Comparison of ENCODE assay signal across 8 cellular contexts in the genomic region with DNA sequence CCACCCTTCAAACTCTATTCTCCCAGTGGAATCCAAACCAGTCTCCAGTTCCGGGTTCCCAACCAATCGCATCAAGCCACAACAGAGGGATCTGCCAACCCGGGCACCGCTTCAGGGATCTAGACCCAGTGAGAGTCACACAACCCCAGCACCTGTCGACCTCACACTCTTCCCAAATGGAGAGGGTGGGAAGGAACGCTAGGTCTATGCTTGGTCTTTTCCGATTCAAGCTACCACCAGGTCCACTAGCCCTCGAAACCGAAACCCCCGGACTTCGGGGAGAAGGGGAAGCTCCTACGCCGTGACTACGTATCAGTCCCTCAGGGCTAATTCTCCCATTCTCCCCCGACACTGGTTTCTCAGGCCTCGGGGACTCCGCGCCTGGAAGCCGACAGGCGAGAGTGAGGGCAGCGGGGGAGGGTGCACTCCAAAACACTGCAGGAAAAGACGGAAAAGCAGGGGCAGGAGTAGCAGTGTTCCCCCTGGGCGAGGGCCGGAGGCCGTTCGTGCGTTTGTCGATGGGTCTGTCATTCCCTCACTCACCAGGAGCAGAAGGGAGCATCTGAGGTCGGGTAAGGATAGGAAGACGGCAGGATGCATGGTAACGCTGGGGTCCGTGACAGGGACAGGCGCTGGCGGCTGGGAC. TPM values are rescaled to one million over a fixed set of nuclear protein-coding genes. Genes with fewer than 3 reads are reported as not detected.
A peak's percentile ranks its signal among the peaks of the same experiment; 100 is the strongest.
DNase-seq lines count a peak whose midpoint lies in the region; ATAC-seq and TF ChIP-seq lines count a peak whose summit lies in the region.

No MANE protein-coding gene starts in this region.

- no peak for TF ChIP-seq CTCF in PC-9 (conservative IDR thresholded peaks at IDR 0.05)
- no peak for TF ChIP-seq CTCF in cardiac muscle cell (IDR thresholded peaks at IDR 0.05; ENCODE audit: low read depth, low read length)
- TF ChIP-seq CTCF in omental fat pad (IDR thresholded peaks at IDR 0.05) = no peak

- CTCF ChIA-PET in PC-9 (lab: Charles Lee) = interaction anchor here (0.5 kb wide), 1 partner anchor 34 kb away, joined by 3 read pairs; no protein-coding TSS in a partner anchor

- no peaks in the 10 kb centered on the region for H3K27me3 ChIP-seq in PC-9 (ENCODE audit: insufficient read depth, low read depth)
- no peaks in the 10 kb centered on the region for H3K27me3 ChIP-seq in cardiac muscle cell

- no peaks in the 10 kb centered on the region for H3K9me3 Mint-ChIP-seq in IgD-negative memory B cell

- BruUV-seq in PC-9 (replicated peaks; lab: Mats Ljungman, UMichigan) = TSS peak; percentile 74

- no peaks in the 10 kb centered on the region for H3K36me3 Mint-ChIP-seq in IgD-negative memory B cell

- H3K27ac Mint-ChIP-seq in IgD-negative memory B cell = peak overlapping the region; percentile 92 to 99 (median 97)

- H3K4me3 Mint-ChIP-seq in IgD-negative memory B cell = peak overlapping the region; percentile 98 to 100 (median 100)

- 0% methylated on average over 34 of the region's 34 CpGs for WGBS in adipose tissue, 3 donors

- DNase-seq in DMS114 treated with DMSO at 0.1 percent for 48 hours (lab: John Stamatoyannopoulos, UW; ENCODE audit: unreplicated experiment) (peak; percentile 9), PC-9 (peak; percentile 77 to 87), cardiac muscle cell (ENCODE audit: low read depth in 1 of 2, low spot score in 1 of 2) (peak; percentile 38 to 70), omental fat pad (ENCODE audit: low spot score) (peak; percentile 39)

- H3K36me3 ChIP-seq in PC-9 (ENCODE audit: low read depth) (peaks cover 8% of the 10 kb centered on the region; the same call in 1 of the 2 replicates), cardiac muscle cell (no peaks in the 10 kb centered on the region)

- H3K4me2 ChIP-seq in PC-9 = peak overlapping the region; percentile 94

- peaks cover 25% of the 10 kb centered on the region for H4K20me1 ChIP-seq in PC-9 (ENCODE audit: insufficient read depth)

- intact Hi-C loops in PC-9 (cut with micrococcal nuclease; ENCODE audit: unreplicated experiment) = loop anchor here (2.0 to 5.0 kb wide), 2 partner anchors 191 to 280 kb away; partner anchors contain the start of gene STX17

- H3K79me2 ChIP-seq in PC-9 (ENCODE audit: low read depth) = peaks cover 62% of the 10 kb centered on the region

- no peaks in the 10 kb centered on the region for H3K27me3 Mint-ChIP-seq in IgD-negative memory B cell

- peak overlapping the region; percentile 87 for H3K4me3 ChIP-seq in PC-9
- peak overlapping the region; percentile 88 for H3K4me3 ChIP-seq in cardiac muscle cell

- no peaks in the 10 kb centered on the region for H3K9me3 ChIP-seq in PC-9 (ENCODE audit: insufficient read depth, low read depth)
- H3K9me3 ChIP-seq in cardiac muscle cell (ENCODE audit: low read depth) = no peaks in the 10 kb centered on the region

- H3F3A ChIP-seq in PC-9 (ENCODE audit: insufficient read depth, low read depth) = peaks cover 10% of the 10 kb centered on the region; the same call in 1 of the 2 replicates

- peak overlapping the region; percentile 88 for H2AFZ ChIP-seq in PC-9

- ATAC-seq in GM21515 (IDR thresholded peaks at IDR 0.05; ENCODE audit: unreplicated experiment) = peak; percentile 4
- peak; percentile 56 for ATAC-seq in omental fat pad (ENCODE audit: low FRiP score)
- no peak for ATAC-seq in HG03280 (IDR thresholded peaks at IDR 0.05; ENCODE audit: unreplicated experiment)

- H3K4me1 Mint-ChIP-seq in IgD-negative memory B cell = peaks cover 34 to 37% (median 36%) of the 10 kb centered on the region in 3 donors

- peak overlapping the region; percentile 94 for H3K27ac ChIP-seq in PC-9
- peak overlapping the region; percentile 34 for H3K27ac ChIP-seq in adipose tissue (ENCODE audit: low read depth, low read length)
- H3K27ac ChIP-seq in cardiac muscle cell = peak overlapping the region; percentile 93

- H3K9me2 ChIP-seq in PC-9 (ENCODE audit: insufficient read depth) = no peaks in the 10 kb centered on the region

- peaks cover 20% of the 10 kb centered on the region for H3K4me1 ChIP-seq in PC-9 (replicated peaks; ENCODE audit: insufficient read depth)
- H3K4me1 ChIP-seq in cardiac muscle cell (ENCODE audit: low read depth) = peaks cover 8% of the 10 kb centered on the region

- POLR2A ChIA-PET in PC-9 (lab: Charles Lee; ENCODE audit: unreplicated experiment) = no interaction called here

RNA-seq across cellular contexts. Expression of gene ERP44, which starts 0.4 kb away (rescaled TPM):
- polyA plus RNA-seq in IgD-negative memory B cell (45.3 TPM), adipose tissue (10 to 100 TPM; 11.2 to 15.0 (median 14.1) TPM), cardiac muscle cell (29.7 and 35.3 TPM in 2 replicates)
- total RNA-seq in PC-9 (2021) (15.9 and 19.5 TPM in 2 replicates), cardiac muscle cell (10.0 and 15.2 TPM in 2 replicates), omental fat pad (10 to 100 TPM; 14.1 to 21.4 (median 16.1) TPM)

RNA-seq across cellular contexts. Expression of gene INVS, which starts 0.7 kb away (rescaled TPM):
- polyA plus RNA-seq in IgD-negative memory B cell (12.7 TPM), adipose tissue (1 to 10 TPM; 2.9 to 7.8 (median 7.0) TPM), cardiac muscle cell (9.4 and 10.9 TPM in 2 replicates)
- total RNA-seq in PC-9 (2021) (20.1 and 24.0 TPM in 2 replicates), cardiac muscle cell (11.5 and 15.3 TPM in 2 replicates), omental fat pad (10 to 100 TPM; 22.1 to 44.5 (median 26.3) TPM)

Comparison
In these comparisons a context has a peak if more than half of its experiments do, and no peak if none do; other contexts are left out.
1. DNase-seq: peak in every context shown above with its lines; median percentile 82 in PC-9; 54 in cardiac muscle cell; 39 in omental fat pad; 9 in DMS114 treated with DMSO at 0.1 percent for 48 hours.
2. H3K27ac ChIP-seq: peak in every context shown above with its lines; median percentile 94 in PC-9; 93 in cardiac muscle cell; 34 in adipose tissue.